Comparison of ENCODE assay signal across 1 cellular context in genomic region chr4:777520-778262, GRCh38.
TF ChIP-seq lines count a peak whose summit lies in the region.

No MANE protein-coding gene starts in this region.

TF ChIP-seq in HepG2, 621 proteins besides CTCF, POLR2A, EP300 and RAD21 (continues in another document):
- TF ChIP-seq SSRP1 (CRISPR knock-in tag; IDR thresholded peaks at IDR 0.05) (no peak), SKI (IDR thresholded peaks at IDR 0.05; ENCODE audit: partially characterized antibody) (peak; percentile 17), ZGPAT (CRISPR knock-in tag; IDR thresholded peaks at IDR 0.05) (peak; percentile 27; the same call in 1 of the 2 replicates), FOXK2 (IDR thresholded peaks at IDR 0.05) (0 out of 2 replicates have a peak, but pooled peaks have one; percentile 18), ZNF570 (CRISPR knock-in tag; IDR thresholded peaks at IDR 0.05; ENCODE audit: borderline replicate concordance) (no peak), ERF (CRISPR knock-in tag; IDR thresholded peaks at IDR 0.05) (peak; percentile 23; the same call in 1 of the 2 replicates), CREM (IDR thresholded peaks at IDR 0.05) (0 out of 2 replicates have a peak, but pooled peaks have one; percentile 25), CREM (CRISPR knock-in tag; IDR thresholded peaks at IDR 0.05) (no peak), GATAD2A (CRISPR knock-in tag; IDR thresholded peaks at IDR 0.05) (peak; percentile 41), KAT8 (CRISPR knock-in tag; IDR thresholded peaks at IDR 0.05) (0 out of 2 replicates have a peak, but pooled peaks have one; percentile 18), HOMEZ (CRISPR knock-in tag; IDR thresholded peaks at IDR 0.05; ENCODE audit: low read depth) (peak; percentile 46; the same call in 1 of the 2 replicates), ISL2 (CRISPR knock-in tag; IDR thresholded peaks at IDR 0.05) (0 out of 2 replicates have a peak, but pooled peaks have one; percentile 45), NCOR1 (IDR thresholded peaks at IDR 0.05; ENCODE audit: borderline replicate concordance, low read length) (peak; percentile 28; the same call in 1 of the 2 replicates), TOE1 (CRISPR knock-in tag; IDR thresholded peaks at IDR 0.05) (0 out of 2 replicates have a peak, but pooled peaks have one; percentile 29), HMG20A (CRISPR knock-in tag; IDR thresholded peaks at IDR 0.05; ENCODE audit: borderline replicate concordance) (no peak; the same call in 1 of the 2 replicates), GFI1 (CRISPR knock-in tag; IDR thresholded peaks at IDR 0.05; ENCODE audit: borderline replicate concordance) (0 out of 2 replicates have a peak, but pooled peaks have one; percentile 61), ZNF264 (CRISPR knock-in tag; IDR thresholded peaks at IDR 0.05) (0 out of 2 replicates have a peak, but pooled peaks have one; percentile 25), HNF4G (IDR thresholded peaks at IDR 0.05; ENCODE audit: borderline replicate concordance, low read depth, low read length) (peak; percentile 28; the same call in 1 of the 2 replicates), HNF4G (CRISPR knock-in tag; IDR thresholded peaks at IDR 0.05; ENCODE audit: borderline replicate concordance, low read depth) (no peak), MEIS2 (CRISPR knock-in tag; IDR thresholded peaks at IDR 0.05) (0 out of 2 replicates have a peak, but pooled peaks have one; percentile 40), POGZ (CRISPR knock-in tag; IDR thresholded peaks at IDR 0.05) (peak; percentile 38; the same call in 1 of the 2 replicates), NAIF1 (CRISPR knock-in tag; IDR thresholded peaks at IDR 0.05; ENCODE audit: borderline replicate concordance) (peak; percentile 34; the same call in 1 of the 2 replicates), PPARG (CRISPR knock-in tag; conservative IDR thresholded peaks at IDR 0.05) (peak; percentile 35; the same call in 1 of the 2 replicates), GPBP1L1 (CRISPR knock-in tag; IDR thresholded peaks at IDR 0.05) (no peak), HNF4A (CRISPR knock-in tag; IDR thresholded peaks at IDR 0.05) (peak; percentile 64), FOXP1 (IDR thresholded peaks at IDR 0.05) (no peak), FOXP1 (CRISPR knock-in tag; IDR thresholded peaks at IDR 0.05) (peak; percentile 27; the same call in 1 of the 2 replicates), MLXIP (CRISPR knock-in tag; IDR thresholded peaks at IDR 0.05; ENCODE audit: borderline replicate concordance) (no peak), FOXA3 (CRISPR knock-in tag; IDR thresholded peaks at IDR 0.05) (peak; percentile 60), SNAPC2 (CRISPR knock-in tag; IDR thresholded peaks at IDR 0.05) (no peak), ZNF121 (CRISPR knock-in tag; IDR thresholded peaks at IDR 0.05) (peak; percentile 95), MIXL1 (CRISPR knock-in tag; IDR thresholded peaks at IDR 0.05) (0 out of 2 replicates have a peak, but pooled peaks have one; percentile 23), NPAS2 (CRISPR knock-in tag; IDR thresholded peaks at IDR 0.05; ENCODE audit: borderline replicate concordance) (no peak), TCF7L2 (IDR thresholded peaks at IDR 0.05; ENCODE audit: low read depth, low read length) (no peak), ZNF629 (CRISPR knock-in tag; conservative IDR thresholded peaks at IDR 0.05) (0 out of 2 replicates have a peak, but pooled peaks have one; percentile 42), PITX1 (CRISPR knock-in tag; IDR thresholded peaks at IDR 0.05) (0 out of 2 replicates have a peak, but pooled peaks have one; percentile 19), WIZ (CRISPR knock-in tag; IDR thresholded peaks at IDR 0.05) (no peak), SP2 (CRISPR knock-in tag; IDR thresholded peaks at IDR 0.05) (no peak), CEBPG (CRISPR knock-in tag; IDR thresholded peaks at IDR 0.05) (peak; percentile 45; the same call in 1 of the 2 replicates), NR2F6 (IDR thresholded peaks at IDR 0.05) (peak; percentile 50; the same call in 1 of the 2 replicates), NR2F6 (CRISPR knock-in tag; IDR thresholded peaks at IDR 0.05) (peak; percentile 54; the same call in 1 of the 2 replicates), TBL1XR1 (IDR thresholded peaks at IDR 0.05; ENCODE audit: borderline replicate concordance, low read length, partially characterized antibody) (no peak), ZNF503 (CRISPR knock-in tag; IDR thresholded peaks at IDR 0.05) (0 out of 2 replicates have a peak, but pooled peaks have one; percentile 34), MED1 (CRISPR knock-in tag; IDR thresholded peaks at IDR 0.05) (peak; percentile 58), TEAD3 (CRISPR knock-in tag; optimal IDR thresholded peaks at IDR 0.05; ENCODE audit: borderline replicate concordance) (peak; percentile 25), GTF2F1 (IDR thresholded peaks at IDR 0.05; ENCODE audit: low read length) (no peak)
- TF ChIP-seq, protein P1, sequence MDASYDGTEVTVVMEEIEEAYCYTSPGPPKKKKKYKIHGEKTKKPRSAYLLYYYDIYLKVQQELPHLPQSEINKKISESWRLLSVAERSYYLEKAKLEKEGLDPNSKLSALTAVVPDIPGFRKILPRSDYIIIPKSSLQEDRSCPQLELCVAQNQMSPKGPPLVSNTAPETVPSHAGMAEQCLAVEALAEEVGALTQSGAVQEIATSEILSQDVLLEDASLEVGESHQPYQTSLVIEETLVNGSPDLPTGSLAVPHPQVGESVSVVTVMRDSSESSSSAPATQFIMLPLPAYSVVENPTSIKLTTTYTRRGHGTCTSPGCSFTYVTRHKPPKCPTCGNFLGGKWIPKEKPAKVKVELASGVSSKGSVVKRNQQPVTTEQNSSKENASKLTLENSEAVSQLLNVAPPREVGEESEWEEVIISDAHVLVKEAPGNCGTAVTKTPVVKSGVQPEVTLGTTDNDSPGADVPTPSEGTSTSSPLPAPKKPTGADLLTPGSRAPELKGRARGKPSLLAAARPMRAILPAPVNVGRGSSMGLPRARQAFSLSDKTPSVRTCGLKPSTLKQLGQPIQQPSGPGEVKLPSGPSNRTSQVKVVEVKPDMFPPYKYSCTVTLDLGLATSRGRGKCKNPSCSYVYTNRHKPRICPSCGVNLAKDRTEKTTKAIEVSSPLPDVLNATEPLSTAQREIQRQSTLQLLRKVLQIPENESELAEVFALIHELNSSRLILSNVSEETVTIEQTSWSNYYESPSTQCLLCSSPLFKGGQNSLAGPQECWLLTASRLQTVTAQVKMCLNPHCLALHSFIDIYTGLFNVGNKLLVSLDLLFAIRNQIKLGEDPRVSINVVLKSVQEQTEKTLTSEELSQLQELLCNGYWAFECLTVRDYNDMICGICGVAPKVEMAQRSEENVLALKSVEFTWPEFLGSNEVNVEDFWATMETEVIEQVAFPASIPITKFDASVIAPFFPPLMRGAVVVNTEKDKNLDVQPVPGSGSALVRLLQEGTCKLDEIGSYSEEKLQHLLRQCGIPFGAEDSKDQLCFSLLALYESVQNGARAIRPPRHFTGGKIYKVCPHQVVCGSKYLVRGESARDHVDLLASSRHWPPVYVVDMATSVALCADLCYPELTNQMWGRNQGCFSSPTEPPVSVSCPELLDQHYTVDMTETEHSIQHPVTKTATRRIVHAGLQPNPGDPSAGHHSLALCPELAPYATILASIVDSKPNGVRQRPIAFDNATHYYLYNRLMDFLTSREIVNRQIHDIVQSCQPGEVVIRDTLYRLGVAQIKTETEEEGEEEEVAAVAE (CRISPR knock-in tag; IDR thresholded peaks at IDR 0.05; ENCODE audit: borderline replicate concordance): 0 out of 2 replicates have a peak, but pooled peaks have one; percentile 15
- TF ChIP-seq, protein P2, sequence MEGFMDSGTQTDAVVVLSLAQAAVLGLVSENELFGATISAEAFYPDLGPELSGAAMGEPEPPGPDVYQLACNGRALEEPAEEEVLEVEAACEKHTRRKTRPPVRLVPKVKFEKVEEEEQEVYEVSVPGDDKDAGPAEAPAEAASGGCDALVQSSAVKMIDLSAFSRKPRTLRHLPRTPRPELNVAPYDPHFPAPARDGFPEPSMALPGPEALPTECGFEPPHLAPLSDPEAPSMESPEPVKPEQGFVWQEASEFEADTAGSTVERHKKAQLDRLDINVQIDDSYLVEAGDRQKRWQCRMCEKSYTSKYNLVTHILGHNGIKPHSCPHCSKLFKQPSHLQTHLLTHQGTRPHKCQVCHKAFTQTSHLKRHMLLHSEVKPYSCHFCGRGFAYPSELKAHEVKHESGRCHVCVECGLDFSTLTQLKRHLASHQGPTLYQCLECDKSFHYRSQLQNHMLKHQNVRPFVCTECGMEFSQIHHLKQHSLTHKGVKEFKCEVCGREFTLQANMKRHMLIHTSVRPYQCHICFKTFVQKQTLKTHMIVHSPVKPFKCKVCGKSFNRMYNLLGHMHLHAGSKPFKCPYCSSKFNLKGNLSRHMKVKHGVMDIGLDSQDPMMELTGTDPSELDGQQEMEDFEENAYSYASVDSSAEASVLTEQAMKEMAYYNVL (CRISPR knock-in tag; IDR thresholded peaks at IDR 0.05; ENCODE audit: borderline replicate concordance): peak; percentile 51; the same call in 1 of the 2 replicates
- TF ChIP-seq, protein P3, sequence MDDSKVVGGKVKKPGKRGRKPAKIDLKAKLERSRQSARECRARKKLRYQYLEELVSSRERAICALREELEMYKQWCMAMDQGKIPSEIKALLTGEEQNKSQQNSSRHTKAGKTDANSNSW (CRISPR knock-in tag; IDR thresholded peaks at IDR 0.05; ENCODE audit: borderline replicate concordance): no peak
- TF ChIP-seq, protein P4, sequence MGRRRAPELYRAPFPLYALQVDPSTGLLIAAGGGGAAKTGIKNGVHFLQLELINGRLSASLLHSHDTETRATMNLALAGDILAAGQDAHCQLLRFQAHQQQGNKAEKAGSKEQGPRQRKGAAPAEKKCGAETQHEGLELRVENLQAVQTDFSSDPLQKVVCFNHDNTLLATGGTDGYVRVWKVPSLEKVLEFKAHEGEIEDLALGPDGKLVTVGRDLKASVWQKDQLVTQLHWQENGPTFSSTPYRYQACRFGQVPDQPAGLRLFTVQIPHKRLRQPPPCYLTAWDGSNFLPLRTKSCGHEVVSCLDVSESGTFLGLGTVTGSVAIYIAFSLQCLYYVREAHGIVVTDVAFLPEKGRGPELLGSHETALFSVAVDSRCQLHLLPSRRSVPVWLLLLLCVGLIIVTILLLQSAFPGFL (CRISPR knock-in tag; IDR thresholded peaks at IDR 0.05): no peak
